8 cellular contexts compared by ENCODE assay signal in genomic region chr11:72456651-72457050, GRCh38.
"Had no signal": no experiment of that assay in that cellular context is flagged by ENCODE, and none has a peak within 500 bp of the region (broad histone marks: within the 10 kb centered on the region; RNA-seq: fewer than 3 reads in every experiment).

No MANE protein-coding gene starts in this region.

- H3K36me3 ChIP-seq: HAP-1 had no signal

- ATAC-seq: HCT116, HepG2 had no signal

- DNase-seq: GOT3, H7, HFFc6, KBM-7 had no signal

- H3K27ac ChIP-seq: HL-60 had no signal

- H3K4me3 ChIP-seq: HAP-1 had no signal

- H3K9me3 ChIP-seq: HAP-1 had no signal
